24 cellular contexts compared by ENCODE assay signal in the genomic region with DNA sequence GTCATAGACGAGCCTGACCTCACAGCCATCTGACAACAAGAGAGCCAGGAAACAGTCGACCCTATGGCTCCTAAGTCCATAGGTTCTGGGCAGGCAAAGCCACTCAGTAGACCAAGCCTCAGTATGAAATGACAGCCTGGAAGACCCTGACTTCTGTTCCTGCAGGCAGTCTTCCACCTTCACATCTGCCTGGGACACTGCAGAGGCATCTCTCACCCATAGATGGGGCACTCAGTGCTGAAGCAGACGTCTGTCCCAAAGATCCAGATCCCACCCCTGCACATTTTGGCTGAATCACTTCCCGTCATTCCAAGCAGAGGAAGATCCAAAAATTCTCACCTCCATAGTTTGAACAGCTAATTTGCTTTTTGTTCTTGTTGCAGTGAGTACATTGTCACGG.
"Had no signal": no experiment of that assay in that cellular context is flagged by ENCODE, and none has a peak within 500 bp of the region (broad histone marks: within the 10 kb centered on the region; RNA-seq: fewer than 3 reads in every experiment).

No MANE protein-coding gene starts in this region.

- H3K27me3 ChIP-seq: colonic mucosa, neural progenitor cell, transverse colon, uterus had no signal

- H3K27ac Mint-ChIP-seq: activated naive CD4-positive, alpha-beta T cell treated with anti-CD3 and anti-CD28 coated beads for 36 hours; activated naive CD8-positive, alpha-beta T cell treated with anti-CD3 and anti-CD28 coated beads, Interleukin-2, amount 10 ng/mL, durations not matched to agents 7 days and 5 days; effector memory CD8-positive, alpha-beta T cell; memory B cell; neural progenitor cell; stimulated activated naive B cell treated with anti-CD40 and anti-IgM and Interleukin-4, amounts not matched to agents 10 μg/mL and 1 μg/mL and 100 μg/mL, for 72 hours had no signal

- H3K4me3 Mint-ChIP-seq: activated naive CD4-positive, alpha-beta T cell treated with anti-CD3 and anti-CD28 coated beads for 36 hours; activated naive CD8-positive, alpha-beta T cell treated with anti-CD3 and anti-CD28 coated beads, Interleukin-2, amount 10 ng/mL, durations not matched to agents 7 days and 5 days; effector memory CD8-positive, alpha-beta T cell; memory B cell; neural progenitor cell; stimulated activated naive B cell treated with anti-CD40 and anti-IgM and Interleukin-4, amounts not matched to agents 10 μg/mL and 1 μg/mL and 100 μg/mL, for 72 hours had no signal

- H3K27ac ChIP-seq: colonic mucosa, dorsolateral prefrontal cortex, gastroesophageal sphincter, neural progenitor cell, transverse colon, uterus had no signal

- H3K36me3 Mint-ChIP-seq: activated naive CD8-positive, alpha-beta T cell treated with anti-CD3 and anti-CD28 coated beads, Interleukin-2, amount 10 ng/mL, durations not matched to agents 7 days and 5 days; memory B cell; neural progenitor cell had no signal

- H3K4me3 ChIP-seq: colonic mucosa, dorsolateral prefrontal cortex, gastroesophageal sphincter, neural progenitor cell, transverse colon, uterus had no signal

- DNase-seq: activated CD4-positive, alpha-beta T cell treated with anti-CD3 and anti-CD28 coated beads for 4 hours; activated CD4-positive, alpha-beta T cell treated with anti-CD3 and anti-CD28 coated beads, Interleukin-2, amount 50 U/mL, for 48 hours; activated CD4-positive, CD25-positive, alpha-beta regulatory T cell; activated effector memory CD4-positive, alpha-beta T cell treated with Interleukin-2 at 50 U/mL for 16 hours; activated naive CD4-positive, alpha-beta T cell treated with anti-CD3 and anti-CD28 coated beads for 36 hours; activated naive CD8-positive, alpha-beta T cell treated with anti-CD3 and anti-CD28 coated beads, Interleukin-2, amount 10 ng/mL, durations not matched to agents 7 days and 5 days; activated T-cell treated with anti-CD3 and anti-CD28 coated beads, Interleukin-2, amount 50 U/mL, for 48 hours; amniotic stem cell; colonic mucosa; dorsolateral prefrontal cortex; effector memory CD8-positive, alpha-beta T cell; head of caudate nucleus; hypothalamus; left colon; retina; stimulated activated CD4-positive, alpha-beta T cell treated with anti-CD3 and anti-CD28 coated beads, Interleukin-2, amount 100 ng/mL, for 48 hours; stimulated activated CD8-positive, alpha-beta memory T cell treated with anti-CD3 and anti-CD28 coated beads, Interleukin-4, amount 100 ng/mL, for 48 hours; stimulated activated naive B cell treated with anti-CD40 and anti-IgM and Interleukin-4, amounts not matched to agents 10 μg/mL and 1 μg/mL and 100 μg/mL, for 72 hours; T-helper 9 cell; transverse colon; uterus had no signal

- ATAC-seq: effector memory CD8-positive, alpha-beta T cell; gastroesophageal sphincter; left colon; stimulated activated naive B cell treated with anti-CD40 and anti-IgM and Interleukin-4, amounts not matched to agents 10 μg/mL and 1 μg/mL and 100 μg/mL, for 72 hours had no signal

- H3K36me3 ChIP-seq: colonic mucosa, gastroesophageal sphincter, neural progenitor cell, transverse colon, uterus had no signal

- H3K9me3 ChIP-seq: colonic mucosa, uterus had no signal

- H3K4me1 Mint-ChIP-seq: memory B cell; stimulated activated naive B cell treated with anti-CD40 and anti-IgM and Interleukin-4, amounts not matched to agents 10 μg/mL and 1 μg/mL and 100 μg/mL, for 72 hours had no signal

- H3K4me1 ChIP-seq: colonic mucosa, gastroesophageal sphincter, neural progenitor cell, transverse colon, uterus had no signal
